Comparison of ENCODE assay signal across 9 cellular contexts in the genomic region with DNA sequence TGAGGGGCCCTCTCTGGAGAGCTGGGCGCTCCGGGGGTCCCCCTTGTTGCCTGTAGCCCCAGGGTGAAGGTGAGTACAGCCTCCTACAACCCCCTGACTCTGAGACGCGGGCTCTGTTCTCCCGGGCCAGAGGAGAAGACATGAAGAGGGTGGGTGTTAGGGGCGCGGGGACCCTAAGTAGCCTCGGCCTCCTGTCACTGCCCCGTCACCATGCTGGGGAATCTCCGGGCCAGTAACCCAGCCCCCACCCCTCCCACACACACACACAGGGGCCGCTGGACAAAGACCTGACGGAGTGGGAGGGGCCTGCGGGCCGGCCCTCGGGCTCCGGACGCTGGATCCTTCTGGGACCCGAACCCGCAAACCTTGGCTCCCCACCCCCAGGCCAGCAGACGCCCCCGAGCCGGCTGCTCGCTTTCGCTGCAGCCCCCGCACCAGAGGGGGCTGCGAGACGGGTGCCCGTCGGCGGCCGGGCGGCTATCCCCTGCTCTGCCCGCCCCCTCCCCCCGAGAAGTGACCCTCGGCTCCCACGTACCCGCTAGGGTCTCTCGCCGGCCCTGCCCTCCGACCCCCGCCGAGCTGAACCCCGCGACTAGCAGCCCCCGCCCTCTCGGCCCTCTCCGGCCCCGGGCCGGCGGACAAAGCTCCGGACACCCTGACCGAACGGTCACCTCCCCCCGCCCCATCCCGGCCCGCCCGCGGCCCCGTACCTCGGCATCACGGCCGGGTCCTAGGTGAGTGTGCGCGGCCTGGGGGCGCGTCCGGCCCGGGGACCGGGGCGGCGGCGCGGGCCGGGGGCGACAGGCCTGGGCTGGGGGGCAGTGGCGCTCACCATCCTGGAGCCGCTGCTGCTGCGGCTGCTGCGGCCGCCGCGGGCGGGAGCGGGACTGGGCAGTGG. TPM values are rescaled to one million over a fixed set of nuclear protein-coding genes. Genes with fewer than 3 reads are reported as not detected.
DNase-seq lines count a peak whose midpoint lies in the region.
"Had no signal": no experiment of that assay in that cellular context is flagged by ENCODE, and none has a peak within 500 bp of the region (broad histone marks: within the 10 kb centered on the region; RNA-seq: fewer than 3 reads in every experiment).

A gene with protein sequence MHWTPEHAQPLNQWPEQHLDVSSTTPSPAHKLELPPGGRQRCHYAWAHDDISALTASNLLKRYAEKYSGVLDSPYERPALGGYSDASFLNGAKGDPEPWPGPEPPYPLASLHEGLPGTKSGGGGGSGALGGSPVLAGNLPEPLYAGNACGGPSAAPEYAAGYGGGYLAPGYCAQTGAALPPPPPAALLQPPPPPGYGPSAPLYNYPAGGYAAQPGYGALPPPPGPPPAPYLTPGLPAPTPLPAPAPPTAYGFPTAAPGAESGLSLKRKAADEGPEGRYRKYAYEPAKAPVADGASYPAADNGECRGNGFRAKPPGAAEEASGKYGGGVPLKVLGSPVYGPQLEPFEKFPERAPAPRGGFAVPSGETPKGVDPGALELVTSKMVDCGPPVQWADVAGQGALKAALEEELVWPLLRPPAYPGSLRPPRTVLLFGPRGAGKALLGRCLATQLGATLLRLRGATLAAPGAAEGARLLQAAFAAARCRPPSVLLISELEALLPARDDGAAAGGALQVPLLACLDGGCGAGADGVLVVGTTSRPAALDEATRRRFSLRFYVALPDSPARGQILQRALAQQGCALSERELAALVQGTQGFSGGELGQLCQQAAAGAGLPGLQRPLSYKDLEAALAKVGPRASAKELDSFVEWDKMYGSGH (minus strand): TSS at position 889 of the 898 bp plus-strand sequence. CDS start 26,305 bp downstream, outside the sequence.

- no peaks in the 10 kb centered on the region for H3K36me3 Mint-ChIP-seq in activated T-cell treated with anti-CD3 and anti-CD28 coated beads, Interleukin-2, amount 50 U/mL, for 24 hours (ENCODE audit: low read depth)

- H3K4me3 ChIP-seq in ectodermal cell (ENCODE audit: insufficient read depth, low read depth, low read length) = peak within 1 kb of the TSS; percentile 92
- H3K4me3 ChIP-seq in mucosa of rectum (ENCODE audit: low read length in 2 of 2) = peak within 1 kb of the TSS; percentile 3 to 31
- H3K4me3 ChIP-seq in urinary bladder (ENCODE audit: low read depth, low read length) = peak within 1 kb of the TSS; percentile 44

- H3K9ac ChIP-seq in mucosa of rectum (ENCODE audit: low read depth in 1 of 2, low read length in 2 of 2) = peak within 1 kb of the TSS in 1 of 2 donors; percentile 6

- DNase-seq in activated T-cell treated with anti-CD3 and anti-CD28 coated beads, Interleukin-2, amount 50 U/mL, for 24 hours = no peak
- no peak for DNase-seq in activated T-cell treated with anti-CD3 and anti-CD28 coated beads, Interleukin-2, amount 50 U/mL, for 1 hour
- no peak for DNase-seq in NCI-H2107 treated with DMSO at 0.1 percent for 48 hours (lab: John Stamatoyannopoulos, UW; ENCODE audit: unreplicated experiment)
- no peak for DNase-seq in DMS 273 (lab: John Stamatoyannopoulos, UW; ENCODE audit: unreplicated experiment)
- no peak for DNase-seq in NCI-H526 treated with DMSO at 0.1 percent for 48 hours (lab: John Stamatoyannopoulos, UW)
- DNase-seq: CD4-positive, CD25-positive, alpha-beta regulatory T cell had no signal

- no peaks in the 10 kb centered on the region for H3K27me3 ChIP-seq in ectodermal cell (ENCODE audit: control insufficient read depth, insufficient read depth, low read length, poor library complexity, severe bottlenecking)
- peaks cover 27 to 37% of the 10 kb centered on the region in 2 donors for H3K27me3 ChIP-seq in mucosa of rectum (ENCODE audit: control insufficient read depth in 2 of 2, insufficient read depth in 2 of 2, low read length in 2 of 2)

- H3K4me1 ChIP-seq in ectodermal cell (ENCODE audit: control insufficient read depth, insufficient read depth, low read length) = peaks cover 49% of the 10 kb centered on the region
- peaks cover 5 to 15% of the 10 kb centered on the region in 2 donors for H3K4me1 ChIP-seq in mucosa of rectum (ENCODE audit: control insufficient read depth in 2 of 2, insufficient read depth in 2 of 2, low read length in 2 of 2)
- H3K4me1 ChIP-seq in urinary bladder (ENCODE audit: insufficient read depth) = peaks cover 2% of the 10 kb centered on the region

- WGBS in ectodermal cell, 2 experiments = 0% methylated on average over 84 of the region's 84 CpGs
- whole genome bisulfite sequencing in urinary bladder = 1% methylated on average over 81 of the region's 84 CpGs

- H3K4me1 Mint-ChIP-seq in activated T-cell treated with anti-CD3 and anti-CD28 coated beads, Interleukin-2, amount 50 U/mL, for 24 hours (ENCODE audit: low read depth) = peaks cover 15% of the 10 kb centered on the region

- H3K36me3 ChIP-seq in ectodermal cell (ENCODE audit: control insufficient read depth, insufficient read depth, low read length) (no peaks in the 10 kb centered on the region), mucosa of rectum (ENCODE audit: control insufficient read depth in 2 of 2, insufficient read depth in 2 of 2, low read length in 2 of 2) (no peaks in the 10 kb centered on the region), urinary bladder (ENCODE audit: insufficient read depth) (no peaks in the 10 kb centered on the region)

- no peaks in the 10 kb centered on the region for H3K9me3 ChIP-seq in ectodermal cell (ENCODE audit: control insufficient read depth, low read length)
- H3K9me3 ChIP-seq in mucosa of rectum (ENCODE audit: control insufficient read depth in 2 of 2, low read length in 2 of 2) = no peaks in the 10 kb centered on the region

- H3K27ac ChIP-seq in ectodermal cell (ENCODE audit: insufficient read depth, low read depth, low read length, poor library complexity, severe bottlenecking) (peak within 1 kb of the TSS; percentile 91), mucosa of rectum (ENCODE audit: low read depth in 2 of 2, low read length in 2 of 2) (peak within 1 kb of the TSS in 1 of 2 donors; percentile 32), urinary bladder (ENCODE audit: low read depth) (no peak within 1 kb of the TSS)

- no peaks in the 10 kb centered on the region for H3K9me3 Mint-ChIP-seq in activated T-cell treated with anti-CD3 and anti-CD28 coated beads, Interleukin-2, amount 50 U/mL, for 24 hours
- H3K9me3 Mint-ChIP-seq: CD4-positive, CD25-positive, alpha-beta regulatory T cell had no signal

- peak within 1 kb of the TSS; percentile 45 for H3K4me3 Mint-ChIP-seq in activated T-cell treated with anti-CD3 and anti-CD28 coated beads, Interleukin-2, amount 50 U/mL, for 24 hours

- peaks cover 52% of the 10 kb centered on the region for H3K27me3 Mint-ChIP-seq in activated T-cell treated with anti-CD3 and anti-CD28 coated beads, Interleukin-2, amount 50 U/mL, for 24 hours

- H3K27ac Mint-ChIP-seq in activated T-cell treated with anti-CD3 and anti-CD28 coated beads, Interleukin-2, amount 50 U/mL, for 24 hours = no peak within 1 kb of the TSS
- H3K27ac Mint-ChIP-seq: CD4-positive, CD25-positive, alpha-beta regulatory T cell had no signal

RNA-seq across cellular contexts. Expression of the gene that starts here (rescaled TPM):
- 46.8 TPM for polyA plus RNA-seq in ectodermal cell (2013, experiment 1 of 4)
- 50.3 TPM for polyA plus RNA-seq in ectodermal cell (2013, experiment 2 of 4)
- 41.4 TPM for polyA plus RNA-seq in ectodermal cell (2013, experiment 3 of 4)
- 43.2 TPM for polyA plus RNA-seq in ectodermal cell (2013, experiment 4 of 4)
- 0.53 TPM for total RNA-seq in urinary bladder
- 0.33 TPM for polyA plus RNA-seq in urinary bladder

Comparison
In these comparisons a context has a peak if more than half of its experiments do, and no peak if none do; other contexts are left out.
1. H3K4me3 ChIP-seq: peak in every context shown above with its lines; median percentile 92 in ectodermal cell; 44 in urinary bladder; 17 in mucosa of rectum.